In the genomic region with DNA sequence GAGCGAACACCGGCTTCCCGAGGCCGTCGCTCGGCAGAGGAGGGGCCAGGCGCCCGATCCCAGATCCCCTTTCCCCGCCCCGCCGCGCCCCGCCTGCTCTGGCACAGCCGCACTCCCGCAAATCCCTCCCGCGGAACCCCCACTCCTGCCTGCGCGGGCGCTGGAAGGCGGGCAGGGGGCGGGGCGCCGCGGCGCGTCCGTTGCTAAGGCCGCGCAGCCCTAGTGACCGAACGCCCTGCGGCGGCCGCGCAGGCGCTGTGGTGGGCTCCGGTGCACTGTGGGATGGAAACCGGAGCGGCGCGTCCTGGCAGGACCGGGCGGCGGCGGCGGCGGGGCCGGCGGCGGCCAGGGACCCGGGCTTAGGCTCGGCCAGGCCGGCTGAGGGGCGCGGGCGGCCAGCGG, we compare ENCODE assay signal across 1 cellular context.
TF ChIP-seq lines count a peak whose summit lies in the region.

A gene with protein sequence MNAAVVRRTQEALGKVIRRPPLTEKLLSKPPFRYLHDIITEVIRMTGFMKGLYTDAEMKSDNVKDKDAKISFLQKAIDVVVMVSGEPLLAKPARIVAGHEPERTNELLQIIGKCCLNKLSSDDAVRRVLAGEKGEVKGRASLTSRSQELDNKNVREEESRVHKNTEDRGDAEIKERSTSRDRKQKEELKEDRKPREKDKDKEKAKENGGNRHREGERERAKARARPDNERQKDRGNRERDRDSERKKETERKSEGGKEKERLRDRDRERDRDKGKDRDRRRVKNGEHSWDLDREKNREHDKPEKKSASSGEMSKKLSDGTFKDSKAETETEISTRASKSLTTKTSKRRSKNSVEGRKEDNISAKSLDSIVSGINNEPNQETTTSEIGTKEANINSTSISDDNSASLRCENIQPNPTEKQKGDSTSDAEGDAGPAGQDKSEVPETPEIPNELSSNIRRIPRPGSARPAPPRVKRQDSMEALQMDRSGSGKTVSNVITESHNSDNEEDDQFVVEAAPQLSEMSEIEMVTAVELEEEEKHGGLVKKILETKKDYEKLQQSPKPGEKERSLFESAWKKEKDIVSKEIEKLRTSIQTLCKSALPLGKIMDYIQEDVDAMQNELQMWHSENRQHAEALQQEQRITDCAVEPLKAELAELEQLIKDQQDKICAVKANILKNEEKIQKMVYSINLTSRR (plus strand): TSS at position 273 of the 402 bp plus-strand sequence. CDS start 145 bp downstream, outside the sequence.

TF ChIP-seq in HepG2, 621 proteins besides CTCF, POLR2A, EP300 and RAD21 (continued from another document and continues in another):
- TF ChIP-seq, protein P1, sequence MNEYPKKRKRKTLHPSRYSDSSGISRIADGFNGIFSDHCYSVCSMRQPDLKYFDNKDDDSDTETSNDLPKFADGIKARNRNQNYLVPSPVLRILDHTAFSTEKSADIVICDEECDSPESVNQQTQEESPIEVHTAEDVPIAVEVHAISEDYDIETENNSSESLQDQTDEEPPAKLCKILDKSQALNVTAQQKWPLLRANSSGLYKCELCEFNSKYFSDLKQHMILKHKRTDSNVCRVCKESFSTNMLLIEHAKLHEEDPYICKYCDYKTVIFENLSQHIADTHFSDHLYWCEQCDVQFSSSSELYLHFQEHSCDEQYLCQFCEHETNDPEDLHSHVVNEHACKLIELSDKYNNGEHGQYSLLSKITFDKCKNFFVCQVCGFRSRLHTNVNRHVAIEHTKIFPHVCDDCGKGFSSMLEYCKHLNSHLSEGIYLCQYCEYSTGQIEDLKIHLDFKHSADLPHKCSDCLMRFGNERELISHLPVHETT (CRISPR knock-in tag; conservative IDR thresholded peaks at IDR 0.05): no peak
- TF ChIP-seq JARID2 (CRISPR knock-in tag; IDR thresholded peaks at IDR 0.05; ENCODE audit: insufficient replicate concordance) (no peak), ZKSCAN1 (IDR thresholded peaks at IDR 0.05; ENCODE audit: low read length) (no peak), ZMYM3 (CRISPR knock-in tag; IDR thresholded peaks at IDR 0.05) (no peak), CAMTA2 (CRISPR knock-in tag; IDR thresholded peaks at IDR 0.05; ENCODE audit: borderline replicate concordance) (0 out of 2 replicates have a peak, but pooled peaks have one; percentile 48), ZFP41 (CRISPR knock-in tag; IDR thresholded peaks at IDR 0.05; ENCODE audit: borderline replicate concordance) (no peak), ZNF567 (CRISPR knock-in tag; IDR thresholded peaks at IDR 0.05; ENCODE audit: borderline replicate concordance) (peak; percentile 82; the same call in 1 of the 2 replicates), SALL1 (CRISPR knock-in tag; IDR thresholded peaks at IDR 0.05) (peak; percentile 75), ZNF326 (CRISPR knock-in tag; IDR thresholded peaks at IDR 0.05; ENCODE audit: borderline replicate concordance) (no peak), ATAD3A (CRISPR knock-in tag; IDR thresholded peaks at IDR 0.05) (no peak), SP4 (CRISPR knock-in tag; IDR thresholded peaks at IDR 0.05) (peak; percentile 88), XRCC5 (optimal IDR thresholded peaks at IDR 0.05; ENCODE audit: low read length) (peak; percentile 41), JDP2 (CRISPR knock-in tag; IDR thresholded peaks at IDR 0.05; ENCODE audit: borderline replicate concordance) (no peak), FOXA3 (CRISPR knock-in tag; IDR thresholded peaks at IDR 0.05) (no peak; the same call in 1 of the 2 replicates), ZNF605 (CRISPR knock-in tag; IDR thresholded peaks at IDR 0.05) (no peak), SAP130 (CRISPR knock-in tag; IDR thresholded peaks at IDR 0.05; ENCODE audit: low read depth) (peak; percentile 99), NFRKB (IDR thresholded peaks at IDR 0.05) (no peak), SP1 (IDR thresholded peaks at IDR 0.05) (no peak), SP1 (CRISPR knock-in tag; IDR thresholded peaks at IDR 0.05) (peak; percentile 75), ATF7 (IDR thresholded peaks at IDR 0.05) (no peak), ATF7 (CRISPR knock-in tag; IDR thresholded peaks at IDR 0.05) (no peak), ZNF709 (CRISPR knock-in tag; IDR thresholded peaks at IDR 0.05) (no peak), LCORL (IDR thresholded peaks at IDR 0.05) (no peak), LCORL (CRISPR knock-in tag; IDR thresholded peaks at IDR 0.05) (no peak), FOXA1 (IDR thresholded peaks at IDR 0.05) (no peak), FOXA1 (CRISPR knock-in tag; IDR thresholded peaks at IDR 0.05) (no peak), BHLHE40 (IDR thresholded peaks at IDR 0.05; ENCODE audit: low read length) (no peak; the same call in 1 of the 2 replicates), MIXL1 (CRISPR knock-in tag; IDR thresholded peaks at IDR 0.05) (no peak), ARNT (IDR thresholded peaks at IDR 0.05) (no peak), ZNF143 (CRISPR knock-in tag; IDR thresholded peaks at IDR 0.05) (peak; percentile 81), CCDC6 (CRISPR knock-in tag; IDR thresholded peaks at IDR 0.05) (no peak), CHD2 (IDR thresholded peaks at IDR 0.05; ENCODE audit: low read depth, low read length) (no peak), ZNF777 (CRISPR knock-in tag; IDR thresholded peaks at IDR 0.05) (0 out of 2 replicates have a peak, but pooled peaks have one; percentile 53)
- TF ChIP-seq, protein P2, sequence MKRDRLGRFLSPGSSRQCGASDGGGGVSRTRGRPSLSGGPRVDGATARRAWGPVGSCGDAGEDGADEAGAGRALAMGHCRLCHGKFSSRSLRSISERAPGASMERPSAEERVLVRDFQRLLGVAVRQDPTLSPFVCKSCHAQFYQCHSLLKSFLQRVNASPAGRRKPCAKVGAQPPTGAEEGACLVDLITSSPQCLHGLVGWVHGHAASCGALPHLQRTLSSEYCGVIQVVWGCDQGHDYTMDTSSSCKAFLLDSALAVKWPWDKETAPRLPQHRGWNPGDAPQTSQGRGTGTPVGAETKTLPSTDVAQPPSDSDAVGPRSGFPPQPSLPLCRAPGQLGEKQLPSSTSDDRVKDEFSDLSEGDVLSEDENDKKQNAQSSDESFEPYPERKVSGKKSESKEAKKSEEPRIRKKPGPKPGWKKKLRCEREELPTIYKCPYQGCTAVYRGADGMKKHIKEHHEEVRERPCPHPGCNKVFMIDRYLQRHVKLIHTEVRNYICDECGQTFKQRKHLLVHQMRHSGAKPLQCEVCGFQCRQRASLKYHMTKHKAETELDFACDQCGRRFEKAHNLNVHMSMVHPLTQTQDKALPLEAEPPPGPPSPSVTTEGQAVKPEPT (CRISPR knock-in tag; IDR thresholded peaks at IDR 0.05; ENCODE audit: low read depth): no peak
- TF ChIP-seq, protein P3, sequence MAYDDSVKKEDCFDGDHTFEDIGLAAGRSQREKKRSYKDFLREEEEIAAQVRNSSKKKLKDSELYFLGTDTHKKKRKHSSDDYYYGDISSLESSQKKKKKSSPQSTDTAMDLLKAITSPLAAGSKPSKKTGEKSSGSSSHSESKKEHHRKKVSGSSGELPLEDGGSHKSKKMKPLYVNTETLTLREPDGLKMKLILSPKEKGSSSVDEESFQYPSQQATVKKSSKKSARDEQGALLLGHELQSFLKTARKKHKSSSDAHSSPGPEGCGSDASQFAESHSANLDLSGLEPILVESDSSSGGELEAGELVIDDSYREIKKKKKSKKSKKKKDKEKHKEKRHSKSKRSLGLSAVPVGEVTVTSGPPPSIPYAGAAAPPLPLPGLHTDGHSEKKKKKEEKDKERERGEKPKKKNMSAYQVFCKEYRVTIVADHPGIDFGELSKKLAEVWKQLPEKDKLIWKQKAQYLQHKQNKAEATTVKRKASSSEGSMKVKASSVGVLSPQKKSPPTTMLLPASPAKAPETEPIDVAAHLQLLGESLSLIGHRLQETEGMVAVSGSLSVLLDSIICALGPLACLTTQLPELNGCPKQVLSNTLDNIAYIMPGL (CRISPR knock-in tag; IDR thresholded peaks at IDR 0.05; ENCODE audit: borderline replicate concordance in 1 of 2, low read depth in 1 of 2): no peak; a peak in 1 of 4 replicates
- TF ChIP-seq, protein P4, sequence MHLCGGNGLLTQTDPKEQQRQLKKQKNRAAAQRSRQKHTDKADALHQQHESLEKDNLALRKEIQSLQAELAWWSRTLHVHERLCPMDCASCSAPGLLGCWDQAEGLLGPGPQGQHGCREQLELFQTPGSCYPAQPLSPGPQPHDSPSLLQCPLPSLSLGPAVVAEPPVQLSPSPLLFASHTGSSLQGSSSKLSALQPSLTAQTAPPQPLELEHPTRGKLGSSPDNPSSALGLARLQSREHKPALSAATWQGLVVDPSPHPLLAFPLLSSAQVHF (CRISPR knock-in tag; IDR thresholded peaks at IDR 0.05): no peak
- TF ChIP-seq, protein P5, sequence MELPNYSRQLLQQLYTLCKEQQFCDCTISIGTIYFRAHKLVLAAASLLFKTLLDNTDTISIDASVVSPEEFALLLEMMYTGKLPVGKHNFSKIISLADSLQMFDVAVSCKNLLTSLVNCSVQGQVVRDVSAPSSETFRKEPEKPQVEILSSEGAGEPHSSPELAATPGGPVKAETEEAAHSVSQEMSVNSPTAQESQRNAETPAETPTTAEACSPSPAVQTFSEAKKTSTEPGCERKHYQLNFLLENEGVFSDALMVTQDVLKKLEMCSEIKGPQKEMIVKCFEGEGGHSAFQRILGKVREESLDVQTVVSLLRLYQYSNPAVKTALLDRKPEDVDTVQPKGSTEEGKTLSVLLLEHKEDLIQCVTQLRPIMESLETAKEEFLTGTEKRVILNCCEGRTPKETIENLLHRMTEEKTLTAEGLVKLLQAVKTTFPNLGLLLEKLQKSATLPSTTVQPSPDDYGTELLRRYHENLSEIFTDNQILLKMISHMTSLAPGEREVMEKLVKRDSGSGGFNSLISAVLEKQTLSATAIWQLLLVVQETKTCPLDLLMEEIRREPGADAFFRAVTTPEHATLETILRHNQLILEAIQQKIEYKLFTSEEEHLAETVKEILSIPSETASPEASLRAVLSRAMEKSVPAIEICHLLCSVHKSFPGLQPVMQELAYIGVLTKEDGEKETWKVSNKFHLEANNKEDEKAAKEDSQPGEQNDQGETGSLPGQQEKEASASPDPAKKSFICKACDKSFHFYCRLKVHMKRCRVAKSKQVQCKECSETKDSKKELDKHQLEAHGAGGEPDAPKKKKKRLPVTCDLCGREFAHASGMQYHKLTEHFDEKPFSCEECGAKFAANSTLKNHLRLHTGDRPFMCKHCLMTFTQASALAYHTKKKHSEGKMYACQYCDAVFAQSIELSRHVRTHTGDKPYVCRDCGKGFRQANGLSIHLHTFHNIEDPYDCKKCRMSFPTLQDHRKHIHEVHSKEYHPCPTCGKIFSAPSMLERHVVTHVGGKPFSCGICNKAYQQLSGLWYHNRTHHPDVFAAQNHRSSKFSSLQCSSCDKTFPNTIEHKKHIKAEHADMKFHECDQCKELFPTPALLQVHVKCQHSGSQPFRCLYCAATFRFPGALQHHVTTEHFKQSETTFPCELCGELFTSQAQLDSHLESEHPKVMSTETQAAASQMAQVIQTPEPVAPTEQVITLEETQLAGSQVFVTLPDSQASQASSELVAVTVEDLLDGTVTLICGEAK (IDR thresholded peaks at IDR 0.05): no peak
- TF ChIP-seq, protein P5 (CRISPR knock-in tag; IDR thresholded peaks at IDR 0.05): no peak
- TF ChIP-seq, protein P6, sequence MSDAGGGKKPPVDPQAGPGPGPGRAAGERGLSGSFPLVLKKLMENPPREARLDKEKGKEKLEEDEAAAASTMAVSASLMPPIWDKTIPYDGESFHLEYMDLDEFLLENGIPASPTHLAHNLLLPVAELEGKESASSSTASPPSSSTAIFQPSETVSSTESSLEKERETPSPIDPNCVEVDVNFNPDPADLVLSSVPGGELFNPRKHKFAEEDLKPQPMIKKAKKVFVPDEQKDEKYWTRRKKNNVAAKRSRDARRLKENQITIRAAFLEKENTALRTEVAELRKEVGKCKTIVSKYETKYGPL (CRISPR knock-in tag; IDR thresholded peaks at IDR 0.05): no peak
- TF ChIP-seq, protein P7, sequence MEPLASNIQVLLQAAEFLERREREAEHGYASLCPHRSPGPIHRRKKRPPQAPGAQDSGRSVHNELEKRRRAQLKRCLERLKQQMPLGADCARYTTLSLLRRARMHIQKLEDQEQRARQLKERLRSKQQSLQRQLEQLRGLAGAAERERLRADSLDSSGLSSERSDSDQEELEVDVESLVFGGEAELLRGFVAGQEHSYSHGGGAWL (CRISPR knock-in tag; IDR thresholded peaks at IDR 0.05): no peak; the same call in 1 of the 2 replicates
- TF ChIP-seq, protein P8, sequence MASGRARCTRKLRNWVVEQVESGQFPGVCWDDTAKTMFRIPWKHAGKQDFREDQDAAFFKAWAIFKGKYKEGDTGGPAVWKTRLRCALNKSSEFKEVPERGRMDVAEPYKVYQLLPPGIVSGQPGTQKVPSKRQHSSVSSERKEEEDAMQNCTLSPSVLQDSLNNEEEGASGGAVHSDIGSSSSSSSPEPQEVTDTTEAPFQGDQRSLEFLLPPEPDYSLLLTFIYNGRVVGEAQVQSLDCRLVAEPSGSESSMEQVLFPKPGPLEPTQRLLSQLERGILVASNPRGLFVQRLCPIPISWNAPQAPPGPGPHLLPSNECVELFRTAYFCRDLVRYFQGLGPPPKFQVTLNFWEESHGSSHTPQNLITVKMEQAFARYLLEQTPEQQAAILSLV (CRISPR knock-in tag; IDR thresholded peaks at IDR 0.05; ENCODE audit: borderline replicate concordance): peak; percentile 49; the same call in 1 of the 2 replicates
